Comparison of ENCODE assay signal across 1 cellular context in genomic region chrX:133353233-133353632, GRCh38.
TF ChIP-seq lines count a peak whose summit lies in the region.

No MANE protein-coding gene starts in this region.

TF ChIP-seq in H1, 55 proteins besides CTCF, POLR2A, EP300 and RAD21:
- no peak for TF ChIP-seq CHD2 (IDR thresholded peaks at IDR 0.05; ENCODE audit: low read length)
- no peak for TF ChIP-seq KDM5A (IDR thresholded peaks at IDR 0.05; ENCODE audit: low read length)
- no peak for TF ChIP-seq RXRA (IDR thresholded peaks at IDR 0.05; ENCODE audit: insufficient read depth, low read depth, low read length)
- no peak for TF ChIP-seq YY1 (IDR thresholded peaks at IDR 0.05; ENCODE audit: low read depth, low read length)
- TF ChIP-seq POLR2AphosphoS5 (IDR thresholded peaks at IDR 0.05; ENCODE audit: low read depth, low read length): no peak
- no peak for TF ChIP-seq SIX5 (IDR thresholded peaks at IDR 0.05; ENCODE audit: low read depth, low read length)
- TF ChIP-seq TAF1 (IDR thresholded peaks at IDR 0.05; ENCODE audit: low read depth, low read length): no peak
- TF ChIP-seq PHF8 (conservative IDR thresholded peaks at IDR 0.05; ENCODE audit: low read depth, low read length): no peak
- no peak for TF ChIP-seq POU5F1 (IDR thresholded peaks at IDR 0.05; ENCODE audit: low read depth, low read length)
- no peak for TF ChIP-seq JUN (IDR thresholded peaks at IDR 0.05; ENCODE audit: low read depth, low read length)
- TF ChIP-seq SP4 (IDR thresholded peaks at IDR 0.05; ENCODE audit: low read length): no peak
- TF ChIP-seq ASH2L (IDR thresholded peaks at IDR 0.05; ENCODE audit: low read length): no peak
